Comparison of ENCODE assay signal across 13 cellular contexts in the genomic region with DNA sequence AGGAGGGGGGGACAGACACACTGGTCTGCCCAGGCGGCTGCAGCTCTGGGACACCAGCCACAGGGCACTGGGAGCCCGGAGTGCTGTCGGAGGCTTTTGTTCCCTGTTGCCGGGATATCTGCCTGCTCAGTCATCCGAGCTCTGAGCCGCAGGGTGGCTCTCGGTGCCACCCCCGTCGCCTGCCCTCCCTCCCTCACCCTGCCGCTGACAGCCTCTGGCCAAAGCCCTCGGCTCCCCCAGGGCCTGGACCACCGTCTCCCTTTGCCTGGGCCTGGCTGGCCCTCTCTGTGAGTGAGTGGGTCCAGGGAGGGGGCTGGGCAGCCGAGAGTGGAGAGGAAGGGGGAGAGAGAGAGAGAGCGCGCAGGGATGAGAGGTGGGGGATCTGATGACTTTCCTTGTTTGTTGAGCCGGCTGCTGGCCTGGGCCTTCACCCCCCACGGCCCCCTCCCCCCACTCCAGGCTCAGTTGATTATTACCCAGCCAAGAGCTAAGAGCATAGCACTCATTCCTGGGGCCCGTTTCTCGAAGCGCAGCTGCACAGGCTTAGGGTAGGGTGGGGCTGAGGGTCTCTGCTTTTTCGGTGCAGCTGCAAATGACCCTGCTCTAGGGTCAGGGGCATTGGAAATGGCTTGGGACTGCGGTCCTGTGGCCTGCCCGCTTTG. TPM values are rescaled to one million over a fixed set of nuclear protein-coding genes. Genes with fewer than 3 reads are reported as not detected.
DNase-seq lines count a peak whose midpoint lies in the region; ATAC-seq and TF ChIP-seq lines count a peak whose summit lies in the region.
"Had no signal": no experiment of that assay in that cellular context is flagged by ENCODE, and none has a peak within 500 bp of the region (broad histone marks: within the 10 kb centered on the region; RNA-seq: fewer than 3 reads in every experiment).

No MANE protein-coding gene starts in this region.

- H3K36me3 ChIP-seq in WERI-Rb-1: no peaks in the 10 kb centered on the region
- no peaks in the 10 kb centered on the region for H3K36me3 ChIP-seq in kidney epithelial cell (ENCODE audit: control insufficient read depth, insufficient read depth, low read length)
- H3K36me3 ChIP-seq: brain microvascular endothelial cell, heart left ventricle, thoracic aorta had no signal

- peak overlapping the region; percentile 64 for H3K27ac Mint-ChIP-seq in activated CD8-positive, alpha-beta T cell treated with anti-CD3 and anti-CD28 coated beads, Interleukin-2, amount 10 ng/mL, durations not matched to agents 7 days and 5 days
- no peak overlapping the region for H3K27ac Mint-ChIP-seq in activated CD8-positive, alpha-beta T cell treated with anti-CD3 and anti-CD28 coated beads for 36 hours
- H3K27ac Mint-ChIP-seq: activated CD4-positive, alpha-beta T cell treated with anti-CD3 and anti-CD28 coated beads, Interleukin-2, amount 10 ng/mL, durations not matched to agents 7 days and 5 days had no signal

- peak overlapping the region; percentile 18 for H3K4me3 Mint-ChIP-seq in activated CD8-positive, alpha-beta T cell treated with anti-CD3 and anti-CD28 coated beads, Interleukin-2, amount 10 ng/mL, durations not matched to agents 7 days and 5 days
- no peak overlapping the region for H3K4me3 Mint-ChIP-seq in activated CD8-positive, alpha-beta T cell treated with anti-CD3 and anti-CD28 coated beads for 36 hours
- H3K4me3 Mint-ChIP-seq: activated CD4-positive, alpha-beta T cell treated with anti-CD3 and anti-CD28 coated beads, Interleukin-2, amount 10 ng/mL, durations not matched to agents 7 days and 5 days had no signal

- DNase-seq in activated CD8-positive, alpha-beta T cell treated with anti-CD3 and anti-CD28 coated beads, Interleukin-2, amount 10 ng/mL, durations not matched to agents 7 days and 5 days: no peak
- no peak for DNase-seq in activated CD8-positive, alpha-beta T cell treated with anti-CD3 and anti-CD28 coated beads for 36 hours
- DNase-seq in WERI-Rb-1: peak; percentile 80
- no peak for DNase-seq in kidney epithelial cell (ENCODE audit: low read depth)
- DNase-seq in superior temporal gyrus (ENCODE audit: extremely low spot score): peak; percentile 43
- DNase-seq in activated CD4-positive, alpha-beta T cell treated with anti-CD3 and anti-CD28 coated beads, Interleukin-2, amount 50 U/mL, for 4 hours: no peak
- DNase-seq in NCI-H1694 (lab: John Stamatoyannopoulos, UW): no peak
- DNase-seq: activated CD4-positive, alpha-beta T cell treated with anti-CD3 and anti-CD28 coated beads, Interleukin-2, amount 10 ng/mL, durations not matched to agents 7 days and 5 days; brain microvascular endothelial cell; stimulated activated CD4-positive, alpha-beta T cell treated with anti-CD3 and anti-CD28 coated beads, Interleukin-15, amount 100 ng/mL, for 24 hours had no signal

- intact Hi-C loops in activated CD8-positive, alpha-beta T cell treated with anti-CD3 and anti-CD28 coated beads for 36 hours (cut with micrococcal nuclease): no loop called here

- POLR2A ChIA-PET in activated CD8-positive, alpha-beta T cell treated with anti-CD3 and anti-CD28 coated beads, Interleukin-2, amount 10 ng/mL, durations not matched to agents 7 days and 5 days (lab: Charles Lee): no interaction called here
- POLR2A ChIA-PET in activated CD8-positive, alpha-beta T cell treated with anti-CD3 and anti-CD28 coated beads for 36 hours (lab: Charles Lee): interaction anchor here (0.6 to 1.1 kb wide), 3 partner anchors 11 to 74 kb away, joined by 3 read pairs; no protein-coding TSS in a partner anchor

- peak overlapping the region; percentile 29 for H3K4me3 ChIP-seq in WERI-Rb-1 (ENCODE audit: low read depth, low read length)
- peak overlapping the region; percentile 13 for H3K4me3 ChIP-seq in kidney epithelial cell (ENCODE audit: low read depth, low read length)
- H3K4me3 ChIP-seq: thoracic aorta had no signal

- no peaks in the 10 kb centered on the region for H3K9me3 Mint-ChIP-seq in activated CD8-positive, alpha-beta T cell treated with anti-CD3 and anti-CD28 coated beads, Interleukin-2, amount 10 ng/mL, durations not matched to agents 7 days and 5 days (ENCODE audit: insufficient read depth)
- H3K9me3 Mint-ChIP-seq in activated CD8-positive, alpha-beta T cell treated with anti-CD3 and anti-CD28 coated beads for 36 hours: no peaks in the 10 kb centered on the region
- H3K9me3 Mint-ChIP-seq: activated CD4-positive, alpha-beta T cell treated with anti-CD3 and anti-CD28 coated beads, Interleukin-2, amount 10 ng/mL, durations not matched to agents 7 days and 5 days had no signal

- TF ChIP-seq CTCF in activated CD8-positive, alpha-beta T cell treated with anti-CD3 and anti-CD28 coated beads for 36 hours (IDR thresholded peaks at IDR 0.05): no peak
- TF ChIP-seq CTCF in WERI-Rb-1 (IDR thresholded peaks at IDR 0.05; ENCODE audit: low read depth, low read length): no peak
- no peak for TF ChIP-seq CTCF in kidney epithelial cell (IDR thresholded peaks at IDR 0.05; ENCODE audit: insufficient read depth, low read length, poor library complexity, severe bottlenecking)

- no peaks in the 10 kb centered on the region for H3K9me3 ChIP-seq in WERI-Rb-1 (ENCODE audit: severe bottlenecking)
- H3K9me3 ChIP-seq: heart left ventricle, thoracic aorta had no signal

- H3K36me3 Mint-ChIP-seq in activated CD8-positive, alpha-beta T cell treated with anti-CD3 and anti-CD28 coated beads, Interleukin-2, amount 10 ng/mL, durations not matched to agents 7 days and 5 days (ENCODE audit: low read depth): peaks cover 12% of the 10 kb centered on the region
- H3K36me3 Mint-ChIP-seq in activated CD8-positive, alpha-beta T cell treated with anti-CD3 and anti-CD28 coated beads for 36 hours (ENCODE audit: low read depth): no peaks in the 10 kb centered on the region

- H3K4me1 Mint-ChIP-seq in activated CD8-positive, alpha-beta T cell treated with anti-CD3 and anti-CD28 coated beads, Interleukin-2, amount 10 ng/mL, durations not matched to agents 7 days and 5 days (ENCODE audit: low read depth): peaks cover 69% of the 10 kb centered on the region
- H3K4me1 Mint-ChIP-seq in activated CD8-positive, alpha-beta T cell treated with anti-CD3 and anti-CD28 coated beads for 36 hours (ENCODE audit: low read depth): peaks cover 46% of the 10 kb centered on the region

- H3K27me3 ChIP-seq in WERI-Rb-1 (ENCODE audit: insufficient read depth, low read depth, severe bottlenecking) (no peaks in the 10 kb centered on the region), kidney epithelial cell (ENCODE audit: control insufficient read depth, insufficient read depth, low read length) (peaks cover 27% of the 10 kb centered on the region)

- ATAC-seq in activated CD8-positive, alpha-beta T cell treated with anti-CD3 and anti-CD28 coated beads, Interleukin-2, amount 10 ng/mL, durations not matched to agents 7 days and 5 days: no peak
- no peak for ATAC-seq in activated CD8-positive, alpha-beta T cell treated with anti-CD3 and anti-CD28 coated beads for 36 hours
- ATAC-seq in GM18498 (IDR thresholded peaks at IDR 0.05; ENCODE audit: unreplicated experiment): no peak

- H3K27ac ChIP-seq in WERI-Rb-1: peak overlapping the region; percentile 80
- H3K27ac ChIP-seq: brain microvascular endothelial cell, heart left ventricle had no signal

- H3K27me3 Mint-ChIP-seq in activated CD8-positive, alpha-beta T cell treated with anti-CD3 and anti-CD28 coated beads, Interleukin-2, amount 10 ng/mL, durations not matched to agents 7 days and 5 days (ENCODE audit: low read depth): no peaks in the 10 kb centered on the region
- peaks cover 1% of the 10 kb centered on the region for H3K27me3 Mint-ChIP-seq in activated CD8-positive, alpha-beta T cell treated with anti-CD3 and anti-CD28 coated beads for 36 hours

- CTCF ChIA-PET in activated CD8-positive, alpha-beta T cell treated with anti-CD3 and anti-CD28 coated beads, Interleukin-2, amount 10 ng/mL, durations not matched to agents 7 days and 5 days (lab: Charles Lee): interaction anchor here (0.9 kb wide), 1 partner anchor 12 kb away, joined by 3 read pairs; no protein-coding TSS in a partner anchor
- CTCF ChIA-PET in activated CD8-positive, alpha-beta T cell treated with anti-CD3 and anti-CD28 coated beads for 36 hours (lab: Charles Lee): no interaction called here

RNA-seq across cellular contexts. Expression of gene FOXJ1, which starts 2.7 kb away (rescaled TPM):
- 1 to 10 TPM; 8.7 to 9.1 TPM for total RNA-seq in activated CD8-positive, alpha-beta T cell treated with anti-CD3 and anti-CD28 coated beads, Interleukin-2, amount 10 ng/mL, durations not matched to agents 7 days and 5 days
- 10 to 100 TPM; 11.1 to 11.6 TPM for total RNA-seq in activated CD8-positive, alpha-beta T cell treated with anti-CD3 and anti-CD28 coated beads for 36 hours
- total RNA-seq in kidney epithelial cell: 2.3 and 3.0 TPM in 2 replicates
- total RNA-seq: heart left ventricle, thoracic aorta had no signal

RNA-seq across cellular contexts. Expression of gene EXOC7, which starts 34.8 kb away (rescaled TPM):
- 100 to 1,000 TPM; 126 to 129 TPM for total RNA-seq in activated CD8-positive, alpha-beta T cell treated with anti-CD3 and anti-CD28 coated beads, Interleukin-2, amount 10 ng/mL, durations not matched to agents 7 days and 5 days
- 10 to 100 TPM; 53.5 to 64.9 TPM for total RNA-seq in activated CD8-positive, alpha-beta T cell treated with anti-CD3 and anti-CD28 coated beads for 36 hours
- 80.1 and 88.9 TPM in 2 replicates for total RNA-seq in kidney epithelial cell

RNA-seq across cellular contexts. Expression of gene ZACN, which starts 59.4 kb away (rescaled TPM):
- under 1 TPM; 0.18 to 0.34 TPM for total RNA-seq in activated CD8-positive, alpha-beta T cell treated with anti-CD3 and anti-CD28 coated beads, Interleukin-2, amount 10 ng/mL, durations not matched to agents 7 days and 5 days
- total RNA-seq in activated CD8-positive, alpha-beta T cell treated with anti-CD3 and anti-CD28 coated beads for 36 hours: 1 to 10 TPM; 2.3 to 3.0 TPM
- not detected in 2 replicates for total RNA-seq in kidney epithelial cell
- total RNA-seq: thoracic aorta had no signal

Comparison
In these comparisons a context has a peak if more than half of its experiments do, and no peak if none do; other contexts are left out.
1. DNase-seq: peak in WERI-Rb-1 (single experiment) and superior temporal gyrus (single experiment); none in activated CD8-positive, alpha-beta T cell treated with anti-CD3 and anti-CD28 coated beads, Interleukin-2, amount 10 ng/mL, durations not matched to agents 7 days and 5 days (single experiment), activated CD8-positive, alpha-beta T cell treated with anti-CD3 and anti-CD28 coated beads for 36 hours (single experiment), kidney epithelial cell (single experiment), activated CD4-positive, alpha-beta T cell treated with anti-CD3 and anti-CD28 coated beads, Interleukin-2, amount 50 U/mL, for 4 hours (0 of 2) and NCI-H1694 (single experiment).